Comparison of ENCODE assay signal across 16 cellular contexts in genomic region chr5:175920506-175920865, GRCh38. TPM values are rescaled to one million over a fixed set of nuclear protein-coding genes. Genes with fewer than 3 reads are reported as not detected.
"Had no signal": no experiment of that assay in that cellular context is flagged by ENCODE, and none has a peak within 500 bp of the region (broad histone marks: within the 10 kb centered on the region; RNA-seq: fewer than 3 reads in every experiment).

No MANE protein-coding gene starts in this region.

- H3K4me1 Mint-ChIP-seq: neural crest cell had no signal

- H3K27ac Mint-ChIP-seq: activated T-helper 2 cell treated with anti-CD3 and anti-CD28 coated beads, Interferon-gamma antibody, Interleukin-2, Interleukin-4, amounts not matched to agents 10 μg/mL and 5 μg/mL and 100 μg/mL, durations not matched to agents 14 hours and 24 hours and 36 hours had no signal

- H3K9me3 Mint-ChIP-seq: activated T-helper 2 cell treated with anti-CD3 and anti-CD28 coated beads, Interferon-gamma antibody, Interleukin-2, Interleukin-4, amounts not matched to agents 10 μg/mL and 5 μg/mL and 100 μg/mL, durations not matched to agents 14 hours and 24 hours and 36 hours; neural crest cell had no signal

- H3K4me3 Mint-ChIP-seq: neural crest cell had no signal

- FAIRE-seq: small intestine, urothelium cell line had no signal

- H3K27me3 ChIP-seq: adrenal gland, colonic mucosa had no signal

- H3K4me1 ChIP-seq: adrenal gland, colonic mucosa had no signal

- H3K4me3 ChIP-seq: adrenal gland, colonic mucosa had no signal

- H3K27ac ChIP-seq: adrenal gland, colonic mucosa had no signal

- H3K9me3 ChIP-seq: adrenal gland, colonic mucosa had no signal

- H3K36me3 ChIP-seq: adrenal gland, colonic mucosa had no signal

- DNase-seq: activated CD4-positive, alpha-beta T cell treated with anti-CD3 and anti-CD28 coated beads for 48 hours; activated CD8-positive, alpha-beta memory T cell treated with anti-CD3 and anti-CD28 coated beads for 24 hours; activated naive CD4-positive, alpha-beta T cell treated with anti-CD3 and anti-CD28 coated beads, Interleukin-2, amount 50 U/mL, for 16 hours; adrenal gland; caudate nucleus; colonic mucosa; head of caudate nucleus; small intestine; T-helper 9 cell had no signal

RNA-seq across cellular contexts. Expression of gene CPLX2, which starts 49.1 kb away (rescaled TPM):
- total RNA-seq: activated T-helper 2 cell treated with anti-CD3 and anti-CD28 coated beads, Interferon-gamma antibody, Interleukin-2, Interleukin-4, amounts not matched to agents 10 μg/mL and 5 μg/mL and 100 μg/mL, durations not matched to agents 14 hours and 24 hours and 36 hours; fibroblast of villous mesenchyme; kidney epithelial cell; liver; mesenteric fat pad had no signal
